Comparison of ENCODE assay signal across 1 cellular context in the genomic region with DNA sequence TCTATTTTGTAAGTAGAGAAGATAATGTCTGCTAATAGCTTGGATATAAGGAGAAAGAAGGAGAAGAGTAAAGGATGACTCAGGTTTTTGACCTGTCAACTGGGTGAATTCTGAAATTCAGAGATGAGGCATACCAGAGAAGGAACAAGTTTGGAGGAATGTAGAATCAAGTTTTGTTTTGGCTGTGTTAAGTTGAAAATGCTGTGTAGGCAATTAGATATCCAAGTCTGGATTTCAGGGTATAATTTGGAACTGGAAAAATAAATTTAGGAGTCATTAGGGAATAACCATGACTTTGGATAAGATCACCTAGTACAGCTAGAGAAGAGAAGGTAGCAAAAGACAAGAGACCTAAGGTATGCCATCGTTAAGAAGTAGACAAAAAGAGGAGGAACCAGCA.
TF ChIP-seq lines count a peak whose summit lies in the region.

No MANE protein-coding gene starts in this region.

TF ChIP-seq in K562, 482 proteins besides CTCF, POLR2A, EP300 and RAD21:
- TF ChIP-seq, protein P1, sequence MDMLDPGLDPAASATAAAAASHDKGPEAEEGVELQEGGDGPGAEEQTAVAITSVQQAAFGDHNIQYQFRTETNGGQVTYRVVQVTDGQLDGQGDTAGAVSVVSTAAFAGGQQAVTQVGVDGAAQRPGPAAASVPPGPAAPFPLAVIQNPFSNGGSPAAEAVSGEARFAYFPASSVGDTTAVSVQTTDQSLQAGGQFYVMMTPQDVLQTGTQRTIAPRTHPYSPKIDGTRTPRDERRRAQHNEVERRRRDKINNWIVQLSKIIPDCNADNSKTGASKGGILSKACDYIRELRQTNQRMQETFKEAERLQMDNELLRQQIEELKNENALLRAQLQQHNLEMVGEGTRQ (CRISPR knock-in tag; IDR thresholded peaks at IDR 0.05) = no peak
- peak; percentile 62 for TF ChIP-seq C11orf30 (IDR thresholded peaks at IDR 0.05; ENCODE audit: low read depth)
- no peak for TF ChIP-seq ZNF764 (CRISPR knock-in tag; IDR thresholded peaks at IDR 0.05; ENCODE audit: low read depth)
- peak; percentile 67 for TF ChIP-seq MAFG (tag; conservative IDR thresholded peaks at IDR 0.05)
- no peak for TF ChIP-seq ZNF146 (CRISPR knock-in tag; IDR thresholded peaks at IDR 0.05; ENCODE audit: unreplicated experiment)
- no peak for TF ChIP-seq ZC3H8 (IDR thresholded peaks at IDR 0.05)
- TF ChIP-seq ZNF316 (IDR thresholded peaks at IDR 0.05) = peak; percentile 81
